Comparison of ENCODE assay signal across 1 cellular context in genomic region chr11:130561441-130561881, GRCh38.
TF ChIP-seq lines count a peak whose summit lies in the region.

No MANE protein-coding gene starts in this region.

TF ChIP-seq in H1, 55 proteins besides CTCF, POLR2A, EP300 and RAD21 (continued from another document):
- TF ChIP-seq, protein P1, sequence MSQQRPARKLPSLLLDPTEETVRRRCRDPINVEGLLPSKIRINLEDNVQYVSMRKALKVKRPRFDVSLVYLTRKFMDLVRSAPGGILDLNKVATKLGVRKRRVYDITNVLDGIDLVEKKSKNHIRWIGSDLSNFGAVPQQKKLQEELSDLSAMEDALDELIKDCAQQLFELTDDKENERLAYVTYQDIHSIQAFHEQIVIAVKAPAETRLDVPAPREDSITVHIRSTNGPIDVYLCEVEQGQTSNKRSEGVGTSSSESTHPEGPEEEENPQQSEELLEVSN (IDR thresholded peaks at IDR 0.05), result no peak
- TF ChIP-seq RXRA (IDR thresholded peaks at IDR 0.05; ENCODE audit: insufficient read depth, low read depth, low read length), result no peak
